Comparison of ENCODE assay signal across 9 cellular contexts in the genomic region with DNA sequence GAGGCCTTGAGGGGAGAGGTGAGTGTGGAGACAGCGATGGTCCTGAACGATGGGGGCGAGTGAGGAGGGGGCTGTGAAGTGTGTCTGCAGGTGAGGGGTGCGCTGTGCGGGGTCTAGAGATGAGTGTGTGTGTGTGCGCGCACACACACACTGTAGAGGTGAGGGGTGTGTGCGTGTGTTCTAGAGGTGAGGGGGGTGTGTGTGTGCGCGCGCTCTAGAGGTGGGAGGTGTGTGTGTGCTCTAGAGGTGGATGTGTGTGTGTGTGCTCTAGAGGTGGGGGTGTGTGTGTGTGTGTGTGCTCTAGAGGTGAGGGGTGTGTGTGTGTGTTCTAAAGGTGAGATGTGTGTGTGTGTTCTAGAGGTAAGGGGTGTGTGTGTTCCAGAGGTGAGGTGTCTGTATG. TPM values are rescaled to one million over a fixed set of nuclear protein-coding genes. Genes with fewer than 3 reads are reported as not detected.
DNase-seq lines count a peak whose midpoint lies in the region; ATAC-seq and TF ChIP-seq lines count a peak whose summit lies in the region.
"Had no signal": no experiment of that assay in that cellular context is flagged by ENCODE, and none has a peak within 500 bp of the region (broad histone marks: within the 10 kb centered on the region; RNA-seq: fewer than 3 reads in every experiment).

No MANE protein-coding gene starts in this region.

- no peaks in the 10 kb centered on the region for H3K4me1 ChIP-seq in CD8-positive, alpha-beta memory T cell (ENCODE audit: insufficient read depth, low read length)
- H3K4me1 ChIP-seq in gastroesophageal sphincter = peaks cover 0 to 13% (median 0%) of the 10 kb centered on the region in 3 donors
- H3K4me1 ChIP-seq in skeletal muscle tissue (ENCODE audit: control insufficient read depth in 3 of 3, insufficient read depth in 3 of 3, low read length in 3 of 3) = peaks cover 3 to 8% (median 4%) of the 10 kb centered on the region in 3 donors

- no peaks in the 10 kb centered on the region for H3K36me3 ChIP-seq in CD8-positive, alpha-beta memory T cell (ENCODE audit: insufficient read depth, low read length)
- no peaks in the 10 kb centered on the region for H3K36me3 ChIP-seq in gastroesophageal sphincter
- H3K36me3 ChIP-seq in skeletal muscle tissue (ENCODE audit: control insufficient read depth in 3 of 3, insufficient read depth in 3 of 3, low read length in 3 of 3) = no peaks in the 10 kb centered on the region

- H3K27ac ChIP-seq in CD8-positive, alpha-beta memory T cell (ENCODE audit: low read depth, low read length) = no peak overlapping the region
- H3K27ac ChIP-seq in gastroesophageal sphincter (peak overlapping the region in 3 of 4 donors; percentile 34 to 67 (median 41)), skeletal muscle tissue (ENCODE audit: low read depth, low read length) (no peak overlapping the region)

- H3K27me3 ChIP-seq in CD8-positive, alpha-beta memory T cell (ENCODE audit: insufficient read depth, low read length, poor library complexity, severe bottlenecking) = no peaks in the 10 kb centered on the region
- H3K27me3 ChIP-seq in gastroesophageal sphincter = no peaks in the 10 kb centered on the region
- H3K27me3 ChIP-seq in skeletal muscle tissue (ENCODE audit: control insufficient read depth in 3 of 3, insufficient read depth in 3 of 3, low read length in 3 of 3) = peaks cover 3 to 9% (median 5%) of the 10 kb centered on the region in 3 donors

- peak overlapping the region; percentile 56 for H3K4me3 ChIP-seq in CD8-positive, alpha-beta memory T cell (ENCODE audit: low read length)
- H3K4me3 ChIP-seq in gastroesophageal sphincter (peak overlapping the region; percentile 27 to 56), skeletal muscle tissue (ENCODE audit: low read length in 3 of 3) (peak overlapping the region in 2 of 3 donors; percentile 57 to 77)

- peak overlapping the region; percentile 77 to 89 (median 87) for H3K4me3 Mint-ChIP-seq in CD8-positive, alpha-beta memory T cell
- peak overlapping the region; percentile 80 for H3K4me3 Mint-ChIP-seq in activated CD8-positive, alpha-beta T cell treated with anti-CD3 and anti-CD28 coated beads, Interleukin-2, amount 10 ng/mL, durations not matched to agents 7 days and 5 days

- DNase-seq in CD8-positive, alpha-beta memory T cell = no peak
- DNase-seq in activated CD8-positive, alpha-beta T cell treated with anti-CD3 and anti-CD28 coated beads, Interleukin-2, amount 10 ng/mL, durations not matched to agents 7 days and 5 days = no peak
- DNase-seq in SIG-M5 treated with dmso at 0.1 percent for 504 hours (lab: John Stamatoyannopoulos, UW; ENCODE audit: unreplicated experiment) (no peak), NCI-H345 treated with DMSO at 0.1 percent for 48 hours (lab: John Stamatoyannopoulos, UW; ENCODE audit: unreplicated experiment) (no peak), NCI-H2081 treated with DMSO at 0.1 percent for 48 hours (lab: John Stamatoyannopoulos, UW) (no peak)
- DNase-seq: NCI-H82 had no signal

- ATAC-seq in activated CD8-positive, alpha-beta T cell treated with anti-CD3 and anti-CD28 coated beads, Interleukin-2, amount 10 ng/mL, durations not matched to agents 7 days and 5 days = no peak
- ATAC-seq in gastroesophageal sphincter (peak; percentile 7), GM19351 (IDR thresholded peaks at IDR 0.05; ENCODE audit: unreplicated experiment) (no peak)

- CTCF ChIA-PET in CD8-positive, alpha-beta memory T cell (lab: Charles Lee) = no interaction called here
- CTCF ChIA-PET in activated CD8-positive, alpha-beta T cell treated with anti-CD3 and anti-CD28 coated beads, Interleukin-2, amount 10 ng/mL, durations not matched to agents 7 days and 5 days (lab: Charles Lee) = interaction anchor here (1.3 kb wide), 1 partner anchor 102 kb away, joined by 3 read pairs; no protein-coding TSS in a partner anchor

- H3K9me3 ChIP-seq in CD8-positive, alpha-beta memory T cell (ENCODE audit: low read length) = no peaks in the 10 kb centered on the region
- no peaks in the 10 kb centered on the region for H3K9me3 ChIP-seq in gastroesophageal sphincter
- no peaks in the 10 kb centered on the region for H3K9me3 ChIP-seq in skeletal muscle tissue (ENCODE audit: control insufficient read depth in 3 of 3, low read length in 3 of 3)

- 75 to 87% methylated on average over 8 to 11 of the region's 11 CpGs for WGBS in gastroesophageal sphincter (ENCODE audit: low coverage in 1 of 2), 2 donors

- H3K36me3 Mint-ChIP-seq in CD8-positive, alpha-beta memory T cell = peaks cover 0 to 3% (median 0%) of the 10 kb centered on the region in 3 donors
- H3K36me3 Mint-ChIP-seq in activated CD8-positive, alpha-beta T cell treated with anti-CD3 and anti-CD28 coated beads, Interleukin-2, amount 10 ng/mL, durations not matched to agents 7 days and 5 days (ENCODE audit: low read depth) = no peaks in the 10 kb centered on the region

- no peaks in the 10 kb centered on the region for H3K9me3 Mint-ChIP-seq in CD8-positive, alpha-beta memory T cell
- H3K9me3 Mint-ChIP-seq in activated CD8-positive, alpha-beta T cell treated with anti-CD3 and anti-CD28 coated beads, Interleukin-2, amount 10 ng/mL, durations not matched to agents 7 days and 5 days (ENCODE audit: insufficient read depth) = no peaks in the 10 kb centered on the region

- peaks cover 13 to 16% (median 15%) of the 10 kb centered on the region in 3 donors for H3K4me1 Mint-ChIP-seq in CD8-positive, alpha-beta memory T cell
- H3K4me1 Mint-ChIP-seq in activated CD8-positive, alpha-beta T cell treated with anti-CD3 and anti-CD28 coated beads, Interleukin-2, amount 10 ng/mL, durations not matched to agents 7 days and 5 days (ENCODE audit: low read depth) = peaks cover 17% of the 10 kb centered on the region

- TF ChIP-seq POLR2A in gastroesophageal sphincter (IDR thresholded peaks at IDR 0.05) = no peak

- peaks cover 10 to 25% of the 10 kb centered on the region in 2 donors for H3K27me3 Mint-ChIP-seq in CD8-positive, alpha-beta memory T cell
- H3K27me3 Mint-ChIP-seq in activated CD8-positive, alpha-beta T cell treated with anti-CD3 and anti-CD28 coated beads, Interleukin-2, amount 10 ng/mL, durations not matched to agents 7 days and 5 days (ENCODE audit: low read depth) = peaks cover 39% of the 10 kb centered on the region

- peak overlapping the region in 2 of 8 donors; percentile 71 to 76 for H3K27ac Mint-ChIP-seq in CD8-positive, alpha-beta memory T cell
- H3K27ac Mint-ChIP-seq in activated CD8-positive, alpha-beta T cell treated with anti-CD3 and anti-CD28 coated beads, Interleukin-2, amount 10 ng/mL, durations not matched to agents 7 days and 5 days = peak overlapping the region; percentile 8

- POLR2A ChIA-PET in CD8-positive, alpha-beta memory T cell (lab: Charles Lee) = no interaction called here
- POLR2A ChIA-PET in activated CD8-positive, alpha-beta T cell treated with anti-CD3 and anti-CD28 coated beads, Interleukin-2, amount 10 ng/mL, durations not matched to agents 7 days and 5 days (lab: Charles Lee) = no interaction called here

- peak overlapping the region in 2 of 3 donors; percentile 8 to 11 for H3K9ac ChIP-seq in skeletal muscle tissue (ENCODE audit: low read depth in 1 of 3, low read length in 3 of 3)

- TF ChIP-seq EP300 in gastroesophageal sphincter (IDR thresholded peaks at IDR 0.05) = no peak

- no peak for TF ChIP-seq CTCF in gastroesophageal sphincter (IDR thresholded peaks at IDR 0.05)

RNA-seq across cellular contexts. Expression of a gene that starts 0.6 kb away (rescaled TPM):
- total RNA-seq in CD8-positive, alpha-beta memory T cell = under 1 TPM; 0.44 to 0.48 TPM
- 0.39 TPM for polyA plus RNA-seq in CD8-positive, alpha-beta memory T cell
- total RNA-seq in activated CD8-positive, alpha-beta T cell treated with anti-CD3 and anti-CD28 coated beads, Interleukin-2, amount 10 ng/mL, durations not matched to agents 7 days and 5 days = under 1 TPM; 0.60 to 0.71 TPM
- total RNA-seq in gastroesophageal sphincter = 1 to 10 TPM in 3 of 4 donors, under 1 TPM in 1; 0.62 to 9.3 (median 3.3) TPM
- 5.2 TPM for total RNA-seq in skeletal muscle tissue

RNA-seq across cellular contexts. Expression of a gene that starts 21.8 kb away (rescaled TPM):
- 10 to 100 TPM; 10.0 to 12.7 TPM for total RNA-seq in CD8-positive, alpha-beta memory T cell
- 80.7 TPM for polyA plus RNA-seq in CD8-positive, alpha-beta memory T cell
- total RNA-seq in activated CD8-positive, alpha-beta T cell treated with anti-CD3 and anti-CD28 coated beads, Interleukin-2, amount 10 ng/mL, durations not matched to agents 7 days and 5 days = 10 to 100 TPM; 15.8 to 17.2 TPM
- total RNA-seq in gastroesophageal sphincter = 10 to 100 TPM; 54.1 to 97.4 (median 72.7) TPM
- 12.0 TPM for total RNA-seq in skeletal muscle tissue

RNA-seq across cellular contexts. Expression of a gene that starts 48.3 kb away (rescaled TPM):
- 10 to 100 TPM; 25.1 to 27.6 TPM for total RNA-seq in CD8-positive, alpha-beta memory T cell
- 94.5 TPM for polyA plus RNA-seq in CD8-positive, alpha-beta memory T cell
- 10 to 100 TPM; 40.9 to 42.0 TPM for total RNA-seq in activated CD8-positive, alpha-beta T cell treated with anti-CD3 and anti-CD28 coated beads, Interleukin-2, amount 10 ng/mL, durations not matched to agents 7 days and 5 days
- total RNA-seq in gastroesophageal sphincter (100 to 1,000 TPM in 3 of 4 donors, 10 to 100 TPM in 1; 95.9 to 191 (median 159) TPM), skeletal muscle tissue (133 TPM)

Comparison
In these comparisons a context has a peak if more than half of its experiments do, and no peak if none do; other contexts are left out.
1. H3K27ac ChIP-seq: peak in gastroesophageal sphincter (3 of 4); none in CD8-positive, alpha-beta memory T cell (single experiment) and skeletal muscle tissue (single experiment).
2. Peak in every context shown above with its lines, with median percentiles within 50 percentile points of each other: H3K4me3 ChIP-seq.